Comparison of ENCODE assay signal across 1 cellular context in the genomic region with DNA sequence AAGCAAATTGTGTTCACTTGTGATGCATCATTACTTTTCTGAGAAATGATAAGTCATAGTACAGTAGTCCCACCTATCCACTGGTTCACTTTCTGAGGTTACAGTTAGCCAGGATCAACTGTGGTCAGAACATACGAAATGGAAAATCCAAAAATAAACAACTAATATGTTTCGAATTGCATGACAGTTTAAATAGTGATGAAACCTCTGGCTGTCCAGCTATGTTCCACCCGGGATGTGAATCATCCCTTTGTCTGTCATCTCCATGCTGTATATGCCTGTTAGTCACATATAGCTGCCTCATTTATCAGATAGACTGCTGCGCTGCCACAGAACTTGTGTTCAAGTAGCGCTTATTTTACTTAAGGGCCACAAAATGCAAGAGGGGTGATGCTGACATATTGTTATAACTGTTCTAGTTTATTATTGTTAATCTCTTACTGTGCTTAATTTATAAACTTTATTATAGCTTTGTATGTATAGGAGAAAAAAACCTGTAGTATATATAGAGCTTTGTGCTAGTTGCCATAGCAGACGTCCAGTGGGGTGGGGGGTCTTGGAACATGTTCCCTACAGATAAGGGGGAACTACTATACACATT.
TF ChIP-seq lines count a peak whose summit lies in the region.

No MANE protein-coding gene starts in this region.

TF ChIP-seq in K562, 482 proteins besides CTCF, POLR2A, EP300 and RAD21 (continued from another document):
- TF ChIP-seq FOXJ2 (tag; IDR thresholded peaks at IDR 0.05), result peak; percentile 72; the same call in 1 of the 2 replicates
- TF ChIP-seq POU5F1 (IDR thresholded peaks at IDR 0.05; ENCODE audit: borderline replicate concordance, low read depth, low read length, partially characterized antibody), result no peak
- peak; percentile 26 to 43; a peak in 3 of 4 replicates for TF ChIP-seq NRF1 (conservative IDR thresholded peaks at IDR 0.05 in 1 of 2, IDR thresholded peaks at IDR 0.05 in 1 of 2)
- TF ChIP-seq, protein P1, sequence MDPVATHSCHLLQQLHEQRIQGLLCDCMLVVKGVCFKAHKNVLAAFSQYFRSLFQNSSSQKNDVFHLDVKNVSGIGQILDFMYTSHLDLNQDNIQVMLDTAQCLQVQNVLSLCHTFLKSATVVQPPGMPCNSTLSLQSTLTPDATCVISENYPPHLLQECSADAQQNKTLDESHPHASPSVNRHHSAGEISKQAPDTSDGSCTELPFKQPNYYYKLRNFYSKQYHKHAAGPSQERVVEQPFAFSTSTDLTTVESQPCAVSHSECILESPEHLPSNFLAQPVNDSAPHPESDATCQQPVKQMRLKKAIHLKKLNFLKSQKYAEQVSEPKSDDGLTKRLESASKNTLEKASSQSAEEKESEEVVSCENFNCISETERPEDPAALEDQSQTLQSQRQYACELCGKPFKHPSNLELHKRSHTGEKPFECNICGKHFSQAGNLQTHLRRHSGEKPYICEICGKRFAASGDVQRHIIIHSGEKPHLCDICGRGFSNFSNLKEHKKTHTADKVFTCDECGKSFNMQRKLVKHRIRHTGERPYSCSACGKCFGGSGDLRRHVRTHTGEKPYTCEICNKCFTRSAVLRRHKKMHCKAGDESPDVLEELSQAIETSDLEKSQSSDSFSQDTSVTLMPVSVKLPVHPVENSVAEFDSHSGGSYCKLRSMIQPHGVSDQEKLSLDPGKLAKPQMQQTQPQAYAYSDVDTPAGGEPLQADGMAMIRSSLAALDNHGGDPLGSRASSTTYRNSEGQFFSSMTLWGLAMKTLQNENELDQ (CRISPR knock-in tag; IDR thresholded peaks at IDR 0.05; ENCODE audit: borderline replicate concordance), result no peak
- TF ChIP-seq NFATC3 (IDR thresholded peaks at IDR 0.05), result peak; percentile 93
- TF ChIP-seq, protein P2, sequence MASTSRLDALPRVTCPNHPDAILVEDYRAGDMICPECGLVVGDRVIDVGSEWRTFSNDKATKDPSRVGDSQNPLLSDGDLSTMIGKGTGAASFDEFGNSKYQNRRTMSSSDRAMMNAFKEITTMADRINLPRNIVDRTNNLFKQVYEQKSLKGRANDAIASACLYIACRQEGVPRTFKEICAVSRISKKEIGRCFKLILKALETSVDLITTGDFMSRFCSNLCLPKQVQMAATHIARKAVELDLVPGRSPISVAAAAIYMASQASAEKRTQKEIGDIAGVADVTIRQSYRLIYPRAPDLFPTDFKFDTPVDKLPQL (IDR thresholded peaks at IDR 0.05; ENCODE audit: extremely low read depth, insufficient read length), result no peak
- no peak for TF ChIP-seq CCNT2 (IDR thresholded peaks at IDR 0.05; ENCODE audit: borderline replicate concordance, extremely low read depth, insufficient read length, low read depth, low read length)
- no peak for TF ChIP-seq ARID2 (IDR thresholded peaks at IDR 0.05)
- peak; percentile 67 for TF ChIP-seq TBP (optimal IDR thresholded peaks at IDR 0.05; ENCODE audit: low read depth, low read length)
- TF ChIP-seq, protein P3, sequence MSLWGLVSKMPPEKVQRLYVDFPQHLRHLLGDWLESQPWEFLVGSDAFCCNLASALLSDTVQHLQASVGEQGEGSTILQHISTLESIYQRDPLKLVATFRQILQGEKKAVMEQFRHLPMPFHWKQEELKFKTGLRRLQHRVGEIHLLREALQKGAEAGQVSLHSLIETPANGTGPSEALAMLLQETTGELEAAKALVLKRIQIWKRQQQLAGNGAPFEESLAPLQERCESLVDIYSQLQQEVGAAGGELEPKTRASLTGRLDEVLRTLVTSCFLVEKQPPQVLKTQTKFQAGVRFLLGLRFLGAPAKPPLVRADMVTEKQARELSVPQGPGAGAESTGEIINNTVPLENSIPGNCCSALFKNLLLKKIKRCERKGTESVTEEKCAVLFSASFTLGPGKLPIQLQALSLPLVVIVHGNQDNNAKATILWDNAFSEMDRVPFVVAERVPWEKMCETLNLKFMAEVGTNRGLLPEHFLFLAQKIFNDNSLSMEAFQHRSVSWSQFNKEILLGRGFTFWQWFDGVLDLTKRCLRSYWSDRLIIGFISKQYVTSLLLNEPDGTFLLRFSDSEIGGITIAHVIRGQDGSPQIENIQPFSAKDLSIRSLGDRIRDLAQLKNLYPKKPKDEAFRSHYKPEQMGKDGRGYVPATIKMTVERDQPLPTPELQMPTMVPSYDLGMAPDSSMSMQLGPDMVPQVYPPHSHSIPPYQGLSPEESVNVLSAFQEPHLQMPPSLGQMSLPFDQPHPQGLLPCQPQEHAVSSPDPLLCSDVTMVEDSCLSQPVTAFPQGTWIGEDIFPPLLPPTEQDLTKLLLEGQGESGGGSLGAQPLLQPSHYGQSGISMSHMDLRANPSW (CRISPR knock-in tag; IDR thresholded peaks at IDR 0.05), result no peak
- TF ChIP-seq, protein P4, sequence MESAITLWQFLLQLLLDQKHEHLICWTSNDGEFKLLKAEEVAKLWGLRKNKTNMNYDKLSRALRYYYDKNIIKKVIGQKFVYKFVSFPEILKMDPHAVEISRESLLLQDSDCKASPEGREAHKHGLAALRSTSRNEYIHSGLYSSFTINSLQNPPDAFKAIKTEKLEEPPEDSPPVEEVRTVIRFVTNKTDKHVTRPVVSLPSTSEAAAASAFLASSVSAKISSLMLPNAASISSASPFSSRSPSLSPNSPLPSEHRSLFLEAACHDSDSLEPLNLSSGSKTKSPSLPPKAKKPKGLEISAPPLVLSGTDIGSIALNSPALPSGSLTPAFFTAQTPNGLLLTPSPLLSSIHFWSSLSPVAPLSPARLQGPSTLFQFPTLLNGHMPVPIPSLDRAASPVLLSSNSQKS (CRISPR knock-in tag; IDR thresholded peaks at IDR 0.05), result no peak
- TF ChIP-seq, protein P5, sequence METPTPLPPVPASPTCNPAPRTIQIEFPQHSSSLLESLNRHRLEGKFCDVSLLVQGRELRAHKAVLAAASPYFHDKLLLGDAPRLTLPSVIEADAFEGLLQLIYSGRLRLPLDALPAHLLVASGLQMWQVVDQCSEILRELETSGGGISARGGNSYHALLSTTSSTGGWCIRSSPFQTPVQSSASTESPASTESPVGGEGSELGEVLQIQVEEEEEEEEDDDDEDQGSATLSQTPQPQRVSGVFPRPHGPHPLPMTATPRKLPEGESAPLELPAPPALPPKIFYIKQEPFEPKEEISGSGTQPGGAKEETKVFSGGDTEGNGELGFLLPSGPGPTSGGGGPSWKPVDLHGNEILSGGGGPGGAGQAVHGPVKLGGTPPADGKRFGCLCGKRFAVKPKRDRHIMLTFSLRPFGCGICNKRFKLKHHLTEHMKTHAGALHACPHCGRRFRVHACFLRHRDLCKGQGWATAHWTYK (CRISPR knock-in tag; IDR thresholded peaks at IDR 0.05), result peak; percentile 65; the same call in 1 of the 2 replicates
- no peak for TF ChIP-seq SAP30 (IDR thresholded peaks at IDR 0.05; ENCODE audit: borderline replicate concordance, insufficient read depth, low read depth, low read length, poor library complexity, severe bottlenecking)
- peak; percentile 29; the same call in 1 of the 2 replicates for TF ChIP-seq RBFOX2 (IDR thresholded peaks at IDR 0.05; ENCODE audit: low read depth, low read length)
- TF ChIP-seq PRPF4 (IDR thresholded peaks at IDR 0.05; ENCODE audit: insufficient read depth, low read depth, low read length, poor library complexity, severe bottlenecking), result no peak
- peak; percentile 62 for TF ChIP-seq SMAD4 (CRISPR knock-in tag; conservative IDR thresholded peaks at IDR 0.05)
- TF ChIP-seq, protein P6, sequence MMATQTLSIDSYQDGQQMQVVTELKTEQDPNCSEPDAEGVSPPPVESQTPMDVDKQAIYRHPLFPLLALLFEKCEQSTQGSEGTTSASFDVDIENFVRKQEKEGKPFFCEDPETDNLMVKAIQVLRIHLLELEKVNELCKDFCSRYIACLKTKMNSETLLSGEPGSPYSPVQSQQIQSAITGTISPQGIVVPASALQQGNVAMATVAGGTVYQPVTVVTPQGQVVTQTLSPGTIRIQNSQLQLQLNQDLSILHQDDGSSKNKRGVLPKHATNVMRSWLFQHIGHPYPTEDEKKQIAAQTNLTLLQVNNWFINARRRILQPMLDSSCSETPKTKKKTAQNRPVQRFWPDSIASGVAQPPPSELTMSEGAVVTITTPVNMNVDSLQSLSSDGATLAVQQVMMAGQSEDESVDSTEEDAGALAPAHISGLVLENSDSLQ (IDR thresholded peaks at IDR 0.05), result peak; percentile 91
- no peak for TF ChIP-seq KDM4B (IDR thresholded peaks at IDR 0.05; ENCODE audit: borderline replicate concordance in 2 of 2, low read depth in 1 of 2)
- no peak for TF ChIP-seq SRSF3 (IDR thresholded peaks at IDR 0.05; ENCODE audit: insufficient read depth, low read length)
- TF ChIP-seq NCOA4 (IDR thresholded peaks at IDR 0.05; ENCODE audit: partially characterized antibody), result no peak
- no peak for TF ChIP-seq ZNF217 (CRISPR knock-in tag; IDR thresholded peaks at IDR 0.05)
- TF ChIP-seq RAD51 (IDR thresholded peaks at IDR 0.05; ENCODE audit: borderline replicate concordance, low read depth), result no peak
- TF ChIP-seq, protein P7, sequence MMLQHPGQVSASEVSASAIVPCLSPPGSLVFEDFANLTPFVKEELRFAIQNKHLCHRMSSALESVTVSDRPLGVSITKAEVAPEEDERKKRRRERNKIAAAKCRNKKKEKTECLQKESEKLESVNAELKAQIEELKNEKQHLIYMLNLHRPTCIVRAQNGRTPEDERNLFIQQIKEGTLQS (IDR thresholded peaks at IDR 0.05), result peak; percentile 99
- TF ChIP-seq, protein P7 (CRISPR knock-in tag; conservative IDR thresholded peaks at IDR 0.05), result peak; percentile 91
- TF ChIP-seq MBD2 (IDR thresholded peaks at IDR 0.05; ENCODE audit: borderline replicate concordance, low read depth), result no peak
- no peak for TF ChIP-seq RBM14 (IDR thresholded peaks at IDR 0.05; ENCODE audit: borderline replicate concordance, insufficient read depth, low read depth, low read length)
- peak; percentile 37; the same call in 1 of the 2 replicates for TF ChIP-seq BCOR (IDR thresholded peaks at IDR 0.05)
- TF ChIP-seq, protein P8, sequence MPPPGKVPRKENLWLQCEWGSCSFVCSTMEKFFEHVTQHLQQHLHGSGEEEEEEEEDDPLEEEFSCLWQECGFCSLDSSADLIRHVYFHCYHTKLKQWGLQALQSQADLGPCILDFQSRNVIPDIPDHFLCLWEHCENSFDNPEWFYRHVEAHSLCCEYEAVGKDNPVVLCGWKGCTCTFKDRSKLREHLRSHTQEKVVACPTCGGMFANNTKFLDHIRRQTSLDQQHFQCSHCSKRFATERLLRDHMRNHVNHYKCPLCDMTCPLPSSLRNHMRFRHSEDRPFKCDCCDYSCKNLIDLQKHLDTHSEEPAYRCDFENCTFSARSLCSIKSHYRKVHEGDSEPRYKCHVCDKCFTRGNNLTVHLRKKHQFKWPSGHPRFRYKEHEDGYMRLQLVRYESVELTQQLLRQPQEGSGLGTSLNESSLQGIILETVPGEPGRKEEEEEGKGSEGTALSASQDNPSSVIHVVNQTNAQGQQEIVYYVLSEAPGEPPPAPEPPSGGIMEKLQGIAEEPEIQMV (tag; conservative IDR thresholded peaks at IDR 0.05; ENCODE audit: low read depth), result no peak
- no peak for TF ChIP-seq CHD4 (IDR thresholded peaks at IDR 0.05; ENCODE audit: insufficient read depth, insufficient replicate concordance, low read depth, low read length, poor library complexity, severe bottlenecking)
- peak; percentile 98 for TF ChIP-seq JUND (IDR thresholded peaks at IDR 0.05; ENCODE audit: borderline replicate concordance, low read depth, low read length)
- peak; percentile 96 for TF ChIP-seq JUND (tag; IDR thresholded peaks at IDR 0.05; ENCODE audit: borderline replicate concordance, low read depth, low read length)
- no peak for TF ChIP-seq ZNF785 (CRISPR knock-in tag; IDR thresholded peaks at IDR 0.05)
- TF ChIP-seq, protein P9, sequence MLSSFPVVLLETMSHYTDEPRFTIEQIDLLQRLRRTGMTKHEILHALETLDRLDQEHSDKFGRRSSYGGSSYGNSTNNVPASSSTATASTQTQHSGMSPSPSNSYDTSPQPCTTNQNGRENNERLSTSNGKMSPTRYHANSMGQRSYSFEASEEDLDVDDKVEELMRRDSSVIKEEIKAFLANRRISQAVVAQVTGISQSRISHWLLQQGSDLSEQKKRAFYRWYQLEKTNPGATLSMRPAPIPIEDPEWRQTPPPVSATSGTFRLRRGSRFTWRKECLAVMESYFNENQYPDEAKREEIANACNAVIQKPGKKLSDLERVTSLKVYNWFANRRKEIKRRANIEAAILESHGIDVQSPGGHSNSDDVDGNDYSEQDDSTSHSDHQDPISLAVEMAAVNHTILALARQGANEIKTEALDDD (IDR thresholded peaks at IDR 0.05), result peak; percentile 98
